16 cellular contexts compared by ENCODE assay signal in the genomic region with DNA sequence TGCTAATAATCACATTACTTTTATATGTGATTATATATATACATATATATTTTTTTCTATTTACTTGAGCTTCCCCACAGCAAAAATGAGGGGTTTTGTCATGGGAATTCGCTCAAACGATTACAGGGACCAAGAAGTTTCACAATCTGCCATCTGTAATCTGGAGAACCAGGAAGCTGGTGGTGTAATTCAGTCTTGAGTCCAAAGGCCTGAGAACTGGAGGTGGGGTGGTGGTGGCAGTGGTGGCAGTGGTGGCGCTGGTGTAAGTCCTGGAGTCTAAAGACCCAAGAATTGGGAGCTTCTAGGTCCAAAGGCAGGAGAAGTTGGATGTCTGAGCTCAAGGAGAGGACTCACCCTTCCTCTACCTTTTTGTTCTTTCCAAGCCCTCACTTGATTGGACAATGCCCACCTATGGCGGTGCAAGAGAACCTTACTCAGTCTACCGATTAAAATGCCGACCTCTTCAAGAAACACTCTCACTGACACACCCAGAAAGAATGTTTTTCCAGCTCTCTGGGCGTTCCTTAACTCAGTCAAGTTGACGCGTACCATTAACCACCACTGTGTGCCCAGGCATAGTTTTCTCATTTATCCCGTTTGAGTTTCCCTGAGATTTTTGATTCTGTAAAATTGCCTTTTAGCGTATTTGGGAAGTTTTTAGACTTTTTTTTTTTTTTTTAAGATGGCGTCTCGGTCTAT. TPM values are rescaled to one million over a fixed set of nuclear protein-coding genes. Genes with fewer than 3 reads are reported as not detected.
DNase-seq lines count a peak whose midpoint lies in the region; ATAC-seq and TF ChIP-seq lines count a peak whose summit lies in the region.
"Had no signal": no experiment of that assay in that cellular context is flagged by ENCODE, and none has a peak within 500 bp of the region (broad histone marks: within the 10 kb centered on the region; RNA-seq: fewer than 3 reads in every experiment).

No MANE protein-coding gene starts in this region.

- TF ChIP-seq POLR2A in stomach (IDR thresholded peaks at IDR 0.05), result no peak

- TF ChIP-seq CTCF in stomach (IDR thresholded peaks at IDR 0.05), result no peak

- H3K36me3 ChIP-seq in stomach, result peaks cover 32 to 36% (median 36%) of the 10 kb centered on the region in 4 donors

- H3K4me1 Mint-ChIP-seq in activated T-cell treated with anti-CD3 and anti-CD28 coated beads, Interleukin-2, amount 50 U/mL, for 72 hours (ENCODE audit: low read depth), result no peaks in the 10 kb centered on the region

- WGBS in stomach, 5 donors, result 78 to 87% (median 84%) methylated on average over 13 of the region's 13 CpGs

- H3K9me3 ChIP-seq in stomach, result no peaks in the 10 kb centered on the region
- H3K9me3 ChIP-seq: thyroid gland had no signal

- no peaks in the 10 kb centered on the region for H3K9me3 Mint-ChIP-seq in activated T-cell treated with anti-CD3 and anti-CD28 coated beads, Interleukin-2, amount 50 U/mL, for 72 hours
- H3K9me3 Mint-ChIP-seq: T-cell had no signal

- intact Hi-C loops in left colon (cut with DNase I, micrococcal nuclease), result loop anchor here in 1 of 2 donors (2.0 kb wide), 1 partner anchor 45 kb away; the partner anchor contains the start of gene SENP3
- intact Hi-C loops in stomach (cut with DNase I; ENCODE audit: low total_unique reads), result no loop called here

- H3K4me3 Mint-ChIP-seq in activated T-cell treated with anti-CD3 and anti-CD28 coated beads, Interleukin-2, amount 50 U/mL, for 72 hours, result no peak overlapping the region
- H3K4me3 Mint-ChIP-seq: T-cell had no signal

- H3K27ac ChIP-seq in stomach, result peak overlapping the region in 3 of 5 donors; percentile 33 to 43 (median 42)
- H3K27ac ChIP-seq: thyroid gland had no signal

- peaks cover 0 to 21% (median 4%) of the 10 kb centered on the region in 4 donors for H3K4me1 ChIP-seq in stomach
- H3K4me1 ChIP-seq: thyroid gland had no signal

- no peak for DNase-seq in activated T-cell treated with anti-CD3 and anti-CD28 coated beads, Interleukin-2, amount 50 U/mL, for 72 hours
- DNase-seq in activated T-cell treated with anti-CD3 and anti-CD28 coated beads for 4 hours (no peak), left colon (peak; percentile 67 to 71), stomach (peak; percentile 28)
- DNase-seq in stimulated activated CD4-positive, alpha-beta T cell treated with anti-CD3 and anti-CD28 coated beads, Interleukin-2, amount 100 ng/mL, for 24 hours, result no peak
- DNase-seq: activated CD4-positive, alpha-beta T cell treated with anti-CD3 and anti-CD28 coated beads for 4 hours; activated T-cell treated with anti-CD3 and anti-CD28 coated beads, Interleukin-2, amount 50 U/mL, for 48 hours; COR-L47; GOT3; NCI-H1694; NCI-H524; T-cell; thyroid gland had no signal

- ATAC-seq in activated T-cell treated with anti-CD3 and anti-CD28 coated beads, Interleukin-2, amount 50 U/mL, for 72 hours (replicated peaks in 1 of 2), result no peak
- ATAC-seq in left colon (peak; percentile 93), GM18907 (IDR thresholded peaks at IDR 0.05; ENCODE audit: unreplicated experiment) (no peak)
- ATAC-seq: K562, T-cell had no signal

- no peak overlapping the region for H3K4me3 ChIP-seq in stomach
- H3K4me3 ChIP-seq: K562, thyroid gland had no signal

- H3K27me3 ChIP-seq in stomach, result no peaks in the 10 kb centered on the region
- H3K27me3 ChIP-seq: thyroid gland had no signal

- no peak for TF ChIP-seq EP300 in stomach (IDR thresholded peaks at IDR 0.05)

- peaks cover 3 to 7% of the 10 kb centered on the region in 2 donors for H3K36me3 Mint-ChIP-seq in activated T-cell treated with anti-CD3 and anti-CD28 coated beads, Interleukin-2, amount 50 U/mL, for 72 hours (ENCODE audit: insufficient read depth in 2 of 2)

- H3K27me3 Mint-ChIP-seq in activated T-cell treated with anti-CD3 and anti-CD28 coated beads, Interleukin-2, amount 50 U/mL, for 72 hours (ENCODE audit: low read depth), result no peaks in the 10 kb centered on the region
- H3K27me3 Mint-ChIP-seq: T-cell had no signal

- peak overlapping the region; percentile 8 for H3K27ac Mint-ChIP-seq in activated T-cell treated with anti-CD3 and anti-CD28 coated beads, Interleukin-2, amount 50 U/mL, for 72 hours

RNA-seq across cellular contexts. Expression of gene POLR2A, which starts 31.9 kb away (rescaled TPM):
- total RNA-seq in activated T-cell treated with anti-CD3 and anti-CD28 coated beads, Interleukin-2, amount 50 U/mL, for 72 hours, result 100 to 1,000 TPM; 211 to 249 TPM
- total RNA-seq in left colon, result 10 to 100 TPM; 83.8 to 100.0 TPM
- 100 to 1,000 TPM in 2 of 5 donors, 10 to 100 TPM in 3; 55.4 to 750 (median 85.2) TPM for total RNA-seq in stomach
- polyA plus RNA-seq in stomach, result 10 to 100 TPM in 1 of 3 donors, 1 to 10 TPM in 2; 8.1 to 12.7 (median 10.0) TPM

RNA-seq across cellular contexts. Expression of gene TNFSF12, which starts 32.8 kb away (rescaled TPM):
- 10 to 100 TPM; 23.2 to 25.5 TPM for total RNA-seq in activated T-cell treated with anti-CD3 and anti-CD28 coated beads, Interleukin-2, amount 50 U/mL, for 72 hours
- total RNA-seq in left colon (10 to 100 TPM in 1 of 2 donors, 1 to 10 TPM in 1; 9.8 to 17.3 TPM), stomach (100 to 1,000 TPM in 1 of 5 donors, 10 to 100 TPM in 3, 1 to 10 TPM in 1; 6.1 to 199 (median 49.6) TPM)
- polyA plus RNA-seq in stomach, result 10 to 100 TPM; 31.7 to 48.0 (median 45.1) TPM

RNA-seq across cellular contexts. Expression of gene SLC35G6, which starts 34.8 kb away (rescaled TPM):
- under 1 TPM in 1 of 2 donors, not detected in 1; 0.25 TPM for total RNA-seq in activated T-cell treated with anti-CD3 and anti-CD28 coated beads, Interleukin-2, amount 50 U/mL, for 72 hours
- total RNA-seq in left colon (not detected), stomach (not detected)
- polyA plus RNA-seq in stomach, result not detected
- total RNA-seq: K562, posterior vena cava, T-cell, thyroid gland had no signal
- polyA plus RNA-seq: K562 had no signal

RNA-seq across cellular contexts. Expression of gene ZBTB4, which starts 36.6 kb away (rescaled TPM):
- total RNA-seq in activated T-cell treated with anti-CD3 and anti-CD28 coated beads, Interleukin-2, amount 50 U/mL, for 72 hours, result 10 to 100 TPM; 28.5 to 29.0 TPM
- total RNA-seq in left colon (10 to 100 TPM; 17.5 to 25.0 TPM), stomach (10 to 100 TPM; 15.8 to 31.5 (median 29.0) TPM)
- polyA plus RNA-seq in stomach, result 10 to 100 TPM; 16.3 to 18.0 (median 17.9) TPM

RNA-seq across cellular contexts. Expression of gene TNFSF13, which starts 42.5 kb away (rescaled TPM):
- total RNA-seq in activated T-cell treated with anti-CD3 and anti-CD28 coated beads, Interleukin-2, amount 50 U/mL, for 72 hours, result 1 to 10 TPM; 4.3 to 7.8 TPM
- 100 to 1,000 TPM in 1 of 2 donors, 10 to 100 TPM in 1; 77.2 to 121 TPM for total RNA-seq in left colon
- total RNA-seq in stomach, result 10 to 100 TPM; 15.6 to 55.4 (median 22.6) TPM
- 10 to 100 TPM; 24.0 to 35.9 (median 32.0) TPM for polyA plus RNA-seq in stomach

Comparison
In these comparisons a context has a peak if more than half of its experiments do, and no peak if none do; other contexts are left out.
1. DNase-seq: peak in left colon (2 of 2) and stomach (single experiment); none in activated T-cell treated with anti-CD3 and anti-CD28 coated beads, Interleukin-2, amount 50 U/mL, for 72 hours (0 of 2), activated T-cell treated with anti-CD3 and anti-CD28 coated beads for 4 hours (single experiment) and stimulated activated CD4-positive, alpha-beta T cell treated with anti-CD3 and anti-CD28 coated beads, Interleukin-2, amount 100 ng/mL, for 24 hours (0 of 2).